Comparison of ENCODE assay signal across 16 cellular contexts in genomic region chr11:134999490-135000066, GRCh38.
"Had no signal": no experiment of that assay in that cellular context is flagged by ENCODE, and none has a peak within 500 bp of the region (broad histone marks: within the 10 kb centered on the region; RNA-seq: fewer than 3 reads in every experiment).

No MANE protein-coding gene starts in this region.

- H3K9me3 ChIP-seq: prostate gland, right lobe of liver, suprapubic skin had no signal

- H3K36me3 ChIP-seq: prostate gland, right lobe of liver, suprapubic skin had no signal

- DNase-seq: activated CD4-positive, alpha-beta T cell treated with anti-CD3 and anti-CD28 coated beads, Interleukin-2, amount 50 U/mL, for 48 hours; activated CD4-positive, CD25-positive, alpha-beta regulatory T cell treated with anti-CD3 and anti-CD28 coated beads, Interleukin-2, amount 50 U/mL, for 72 hours; activated CD8-positive, alpha-beta memory T cell treated with anti-CD3 and anti-CD28 coated beads, Interleukin-2, amount 10 ng/mL, durations not matched to agents 7 days and 5 days; activated naive CD4-positive, alpha-beta T cell treated with anti-CD3 and anti-CD28 coated beads, Interleukin-2, amount 10 ng/mL, durations not matched to agents 7 days and 5 days; activated T-cell treated with anti-CD3 and anti-CD28 coated beads, Interleukin-2, amount 50 U/mL, for 1 hour; caudate nucleus; foreskin fibroblast; natural killer cell; right lobe of liver; T-helper 9 cell had no signal

- H3K4me1 Mint-ChIP-seq: activated CD8-positive, alpha-beta memory T cell treated with anti-CD3 and anti-CD28 coated beads, Interleukin-2, amount 10 ng/mL, durations not matched to agents 7 days and 5 days; activated naive CD4-positive, alpha-beta T cell treated with anti-CD3 and anti-CD28 coated beads, Interleukin-2, amount 10 ng/mL, durations not matched to agents 7 days and 5 days; natural killer cell had no signal

- H3K27me3 Mint-ChIP-seq: activated naive CD4-positive, alpha-beta T cell treated with anti-CD3 and anti-CD28 coated beads, Interleukin-2, amount 10 ng/mL, durations not matched to agents 7 days and 5 days; type B pancreatic cell had no signal

- H3K27ac Mint-ChIP-seq: activated CD8-positive, alpha-beta memory T cell treated with anti-CD3 and anti-CD28 coated beads, Interleukin-2, amount 10 ng/mL, durations not matched to agents 7 days and 5 days; activated naive CD4-positive, alpha-beta T cell treated with anti-CD3 and anti-CD28 coated beads, Interleukin-2, amount 10 ng/mL, durations not matched to agents 7 days and 5 days; activated T-helper 2 cell treated with anti-CD3 and anti-CD28 coated beads, Interferon-gamma antibody, Interleukin-2, Interleukin-4, amounts not matched to agents 10 μg/mL and 5 μg/mL and 100 μg/mL, durations not matched to agents 14 hours and 24 hours and 36 hours; natural killer cell; stimulated activated naive CD8-positive, alpha-beta T cell treated with anti-CD3 and anti-CD28 coated beads, Interleukin-15, Interleukin-2, amounts not matched to agents 100 ng/mL and 50 ng/mL, for 24 hours; type B pancreatic cell had no signal

- ATAC-seq: activated CD8-positive, alpha-beta memory T cell treated with anti-CD3 and anti-CD28 coated beads, Interleukin-2, amount 10 ng/mL, durations not matched to agents 7 days and 5 days; left lobe of liver; natural killer cell; right lobe of liver had no signal

- H3K4me3 ChIP-seq: prostate gland, right lobe of liver, suprapubic skin had no signal

- H3K27me3 ChIP-seq: right lobe of liver, suprapubic skin had no signal

- H3K4me1 ChIP-seq: prostate gland, right lobe of liver, suprapubic skin had no signal

- H3K9me3 Mint-ChIP-seq: activated naive CD4-positive, alpha-beta T cell treated with anti-CD3 and anti-CD28 coated beads, Interleukin-2, amount 10 ng/mL, durations not matched to agents 7 days and 5 days; activated T-helper 2 cell treated with anti-CD3 and anti-CD28 coated beads, Interferon-gamma antibody, Interleukin-2, Interleukin-4, amounts not matched to agents 10 μg/mL and 5 μg/mL and 100 μg/mL, durations not matched to agents 14 hours and 24 hours and 36 hours; stimulated activated naive CD8-positive, alpha-beta T cell treated with anti-CD3 and anti-CD28 coated beads, Interleukin-15, Interleukin-2, amounts not matched to agents 100 ng/mL and 50 ng/mL, for 24 hours; type B pancreatic cell had no signal

- H3K36me3 Mint-ChIP-seq: activated CD8-positive, alpha-beta memory T cell treated with anti-CD3 and anti-CD28 coated beads, Interleukin-2, amount 10 ng/mL, durations not matched to agents 7 days and 5 days; activated naive CD4-positive, alpha-beta T cell treated with anti-CD3 and anti-CD28 coated beads, Interleukin-2, amount 10 ng/mL, durations not matched to agents 7 days and 5 days; natural killer cell; type B pancreatic cell had no signal

- H3K4me3 Mint-ChIP-seq: activated CD8-positive, alpha-beta memory T cell treated with anti-CD3 and anti-CD28 coated beads, Interleukin-2, amount 10 ng/mL, durations not matched to agents 7 days and 5 days; activated naive CD4-positive, alpha-beta T cell treated with anti-CD3 and anti-CD28 coated beads, Interleukin-2, amount 10 ng/mL, durations not matched to agents 7 days and 5 days; natural killer cell; stimulated activated naive CD8-positive, alpha-beta T cell treated with anti-CD3 and anti-CD28 coated beads, Interleukin-15, Interleukin-2, amounts not matched to agents 100 ng/mL and 50 ng/mL, for 24 hours; type B pancreatic cell had no signal

- H3K27ac ChIP-seq: prostate gland, right lobe of liver, suprapubic skin had no signal
